ENCODE assay signal across 1 cellular context in genomic region chr2:166357068-166357949, GRCh38.
A peak's percentile ranks its signal among the peaks of the same experiment; 100 is the strongest.
TF ChIP-seq lines count a peak whose summit lies in the region.

No MANE protein-coding gene starts in this region.

TF ChIP-seq in K562, 482 proteins besides CTCF, POLR2A, EP300 and RAD21 (continued from another document and continues in another):
- TF ChIP-seq HDAC6 (IDR thresholded peaks at IDR 0.05; ENCODE audit: low read depth, low read length) (no peak), ELF1 (tag; IDR thresholded peaks at IDR 0.05) (0 out of 2 replicates have a peak, but pooled peaks have one; percentile 32), PHB (CRISPR knock-in tag; IDR thresholded peaks at IDR 0.05) (no peak), RFX7 (CRISPR knock-in tag; IDR thresholded peaks at IDR 0.05) (no peak), ZNF507 (tag; conservative IDR thresholded peaks at IDR 0.05) (no peak), NR2C2 (CRISPR knock-in tag; IDR thresholded peaks at IDR 0.05) (no peak), NR2C2 (tag; IDR thresholded peaks at IDR 0.05) (peak; percentile 71), STAT5A (IDR thresholded peaks at IDR 0.05; ENCODE audit: borderline replicate concordance, low read length) (peak; percentile 86), CHAMP1 (IDR thresholded peaks at IDR 0.05) (no peak), CTBP1 (IDR thresholded peaks at IDR 0.05; ENCODE audit: borderline replicate concordance) (peak; percentile 43; the same call in 1 of the 2 replicates), MGA (IDR thresholded peaks at IDR 0.05) (peak; percentile 40), HMBOX1 (IDR thresholded peaks at IDR 0.05) (no peak; the same call in 1 of the 2 replicates), TGIF2 (CRISPR knock-in tag; IDR thresholded peaks at IDR 0.05) (no peak), ELK3 (CRISPR knock-in tag; IDR thresholded peaks at IDR 0.05) (0 out of 2 replicates have a peak, but pooled peaks have one; percentile 26), ZNF354B (CRISPR knock-in tag; IDR thresholded peaks at IDR 0.05) (no peak; the same call in 1 of the 2 replicates), CHD1 (IDR thresholded peaks at IDR 0.05; ENCODE audit: low read length) (no peak), DIDO1 (tag; IDR thresholded peaks at IDR 0.05; ENCODE audit: low read depth) (0 out of 2 replicates have a peak, but pooled peaks have one; percentile 20), NCOA1 (IDR thresholded peaks at IDR 0.05; ENCODE audit: low read depth) (0 out of 2 replicates have a peak, but pooled peaks have one; percentile 23), KAT8 (IDR thresholded peaks at IDR 0.05; ENCODE audit: low read depth) (no peak), NFXL1 (CRISPR knock-in tag; IDR thresholded peaks at IDR 0.05) (peak; percentile 82; the same call in 1 of the 2 replicates), SOX6 (IDR thresholded peaks at IDR 0.05) (peak; percentile 89), ARID2 (IDR thresholded peaks at IDR 0.05) (no peak), ERF (CRISPR knock-in tag; IDR thresholded peaks at IDR 0.05) (no peak), ZC3H4 (CRISPR knock-in tag; IDR thresholded peaks at IDR 0.05; ENCODE audit: borderline replicate concordance) (no peak), ZBTB9 (CRISPR knock-in tag; IDR thresholded peaks at IDR 0.05) (peak; percentile 15), ARID3A (IDR thresholded peaks at IDR 0.05; ENCODE audit: borderline replicate concordance, low read depth, low read length) (peak; percentile 98), ATF4 (CRISPR knock-in tag; IDR thresholded peaks at IDR 0.05) (peak; percentile 59; the same call in 1 of the 2 replicates), FOSL1 (tag; conservative IDR thresholded peaks at IDR 0.05) (0 out of 2 replicates have a peak, but pooled peaks have one; percentile 25), KLF10 (CRISPR knock-in tag; IDR thresholded peaks at IDR 0.05) (no peak), RBM14 (IDR thresholded peaks at IDR 0.05; ENCODE audit: borderline replicate concordance, insufficient read depth, low read depth, low read length) (no peak), ZBTB26 (CRISPR knock-in tag; IDR thresholded peaks at IDR 0.05) (peak; percentile 84), BMI1 (IDR thresholded peaks at IDR 0.05; ENCODE audit: low read length) (peak; percentile 90), ZNF3 (CRISPR knock-in tag; IDR thresholded peaks at IDR 0.05) (no peak), TOE1 (IDR thresholded peaks at IDR 0.05; ENCODE audit: borderline replicate concordance) (peak; percentile 11; the same call in 1 of the 2 replicates), TOE1 (CRISPR knock-in tag; IDR thresholded peaks at IDR 0.05; ENCODE audit: borderline replicate concordance, low read depth) (no peak), RHOXF2B (CRISPR knock-in tag; conservative IDR thresholded peaks at IDR 0.05) (no peak), HMG20B (CRISPR knock-in tag; IDR thresholded peaks at IDR 0.05) (no peak), CEBPG (CRISPR knock-in tag; IDR thresholded peaks at IDR 0.05) (no peak), CEBPG (tag; conservative IDR thresholded peaks at IDR 0.05 in 1 of 2, IDR thresholded peaks at IDR 0.05 in 1 of 2) (peak in 1 of 2 experiments; percentile 28; a peak in 1 of 4 replicates), SIN3B (IDR thresholded peaks at IDR 0.05; ENCODE audit: low read depth) (no peak), HNRNPUL1 (IDR thresholded peaks at IDR 0.05; ENCODE audit: low read length) (no peak), TCF3 (CRISPR knock-in tag; IDR thresholded peaks at IDR 0.05) (0 out of 2 replicates have a peak, but pooled peaks have one; percentile 28), DNMT1 (IDR thresholded peaks at IDR 0.05) (no peak)
